ENCODE assay signal across 8 cellular contexts in genomic region chr5:132777209-132778069, GRCh38. TPM values are rescaled to one million over a fixed set of nuclear protein-coding genes. Genes with fewer than 3 reads are reported as not detected.
DNase-seq lines count a peak whose midpoint lies in the region; ATAC-seq, FAIRE-seq and TF ChIP-seq lines count a peak whose summit lies in the region.

TSS of gene SEPTIN8 (minus strand) at chr5:132777239. CDS start at chr5:132777137, 102 bp downstream.

- peak within 1 kb of the TSS; percentile 22 for H3K27ac Mint-ChIP-seq in CD4-positive, alpha-beta T cell

- peak within 1 kb of the TSS; percentile 80 to 83 for H3K9ac ChIP-seq in colonic mucosa (ENCODE audit: low read depth in 2 of 2, low read length in 2 of 2)

- peaks cover 8% of the 10 kb centered on the region for H3K4me1 ChIP-seq in colonic mucosa

- H3K4me3 ChIP-seq in WI38 (ENCODE audit: low read depth, low read length) (peak within 1 kb of the TSS; percentile 81), colonic mucosa (peak within 1 kb of the TSS; percentile 81)

- peak; percentile 69 for ATAC-seq in CD4-positive, alpha-beta T cell (ENCODE audit: poor library complexity)
- peak; percentile 49 for ATAC-seq in GM19372 (IDR thresholded peaks at IDR 0.05; ENCODE audit: low read depth, unreplicated experiment)
- peak; percentile 79 for ATAC-seq in left colon

- H3K36me3 ChIP-seq in colonic mucosa = no peaks in the 10 kb centered on the region

- H3K9me3 ChIP-seq in CD4-positive, alpha-beta T cell (ENCODE audit: control insufficient read depth, low read length) = no peaks in the 10 kb centered on the region
- no peaks in the 10 kb centered on the region for H3K9me3 ChIP-seq in colonic mucosa

- H3K27ac ChIP-seq in CD4-positive, alpha-beta T cell (ENCODE audit: low read depth, low read length) = no peak within 1 kb of the TSS
- peak within 1 kb of the TSS; percentile 45 for H3K27ac ChIP-seq in colonic mucosa

- H3K27me3 Mint-ChIP-seq in CD4-positive, alpha-beta T cell = peaks cover 48% of the 10 kb centered on the region

- POLR2A ChIA-PET in CD4-positive, alpha-beta T cell (lab: Charles Lee) = interaction anchor here (0.8 to 2.1 kb wide), 4 partner anchors 9 to 40 kb away, joined by 4 to 14 read pairs (median 7); partner anchors contain the start of genes CCNI2 and KIF3A

- H3K27me3 ChIP-seq in CD4-positive, alpha-beta T cell (ENCODE audit: control insufficient read depth, insufficient read depth, low read length) = peaks cover 22% of the 10 kb centered on the region
- H3K27me3 ChIP-seq in colonic mucosa = no peaks in the 10 kb centered on the region

- H3K4me1 Mint-ChIP-seq in CD4-positive, alpha-beta T cell (ENCODE audit: low read depth) = peaks cover 25% of the 10 kb centered on the region

- peak in 5 of 10 experiments; percentile 10 to 41 (median 23) for DNase-seq in CD4-positive, alpha-beta T cell
- no peak for DNase-seq in HTR-8/SVneo (ENCODE audit: insufficient read length, low spot score)
- DNase-seq in colonic mucosa = peak; percentile 65
- DNase-seq in left colon = peak; percentile 50 to 69
- peak; percentile 24 to 31 for DNase-seq in stimulated activated CD4-positive, alpha-beta T cell treated with anti-CD3 and anti-CD28 coated beads, Interleukin-2, amount 100 ng/mL, for 48 hours
- no peak for DNase-seq in NCI-H1436 (lab: John Stamatoyannopoulos, UW)

- peak within 1 kb of the TSS; percentile 87 for H3K4me3 Mint-ChIP-seq in CD4-positive, alpha-beta T cell

- TF ChIP-seq CTCF in CD4-positive, alpha-beta T cell (IDR thresholded peaks at IDR 0.05) = no peak
- no peak for TF ChIP-seq CTCF in WI38 (IDR thresholded peaks at IDR 0.05; ENCODE audit: low read depth, low read length)
- no peak for TF ChIP-seq CTCF in colonic mucosa (IDR thresholded peaks at IDR 0.05)

- FAIRE-seq in HTR-8/SVneo (lab: Jason Lieb, UNC) = peak; percentile 23

- no peaks in the 10 kb centered on the region for H3K36me3 Mint-ChIP-seq in CD4-positive, alpha-beta T cell (ENCODE audit: low read depth)

- no peaks in the 10 kb centered on the region for H3K9me3 Mint-ChIP-seq in CD4-positive, alpha-beta T cell

- intact Hi-C loops in CD4-positive, alpha-beta T cell (cut with DNase I, micrococcal nuclease) = no loop called here
- intact Hi-C loops in colonic mucosa (cut with DNase I) = no loop called here
- intact Hi-C loops in left colon (cut with DNase I, micrococcal nuclease) = no loop called here

- CTCF ChIA-PET in CD4-positive, alpha-beta T cell (lab: Charles Lee) = interaction anchor here (0.7 to 0.9 kb wide), 2 partner anchors 8 to 30 kb away, joined by 3 read pairs; partner anchors contain the start of gene CCNI2

RNA-seq across cellular contexts. Expression of gene SEPTIN8, which starts in this region (rescaled TPM):
- 1 to 10 TPM; 4.4 to 5.3 TPM for total RNA-seq in CD4-positive, alpha-beta T cell
- total RNA-seq in colonic mucosa = 10 to 100 TPM; 57.6 to 84.2 TPM
- 10 to 100 TPM; 58.7 to 59.6 TPM for total RNA-seq in left colon

Comparison
In these comparisons a context has a peak if more than half of its experiments do, and no peak if none do; other contexts are left out.
1. RNA of gene SEPTIN8 (total RNA-seq): 57.6 to 84.2 TPM in colonic mucosa and 58.7 to 59.6 TPM in left colon; 4.4 to 5.3 TPM in CD4-positive, alpha-beta T cell; every median in the first group is over 4 times any median in the second.
2. DNase-seq: peak in colonic mucosa (single experiment), left colon (2 of 2) and stimulated activated CD4-positive, alpha-beta T cell treated with anti-CD3 and anti-CD28 coated beads, Interleukin-2, amount 100 ng/mL, for 48 hours (2 of 2); none in HTR-8/SVneo (single experiment) and NCI-H1436 (single experiment).
3. Peak in every context shown above with its lines, with median percentiles within 50 percentile points of each other: ATAC-seq.